In the genomic region with DNA sequence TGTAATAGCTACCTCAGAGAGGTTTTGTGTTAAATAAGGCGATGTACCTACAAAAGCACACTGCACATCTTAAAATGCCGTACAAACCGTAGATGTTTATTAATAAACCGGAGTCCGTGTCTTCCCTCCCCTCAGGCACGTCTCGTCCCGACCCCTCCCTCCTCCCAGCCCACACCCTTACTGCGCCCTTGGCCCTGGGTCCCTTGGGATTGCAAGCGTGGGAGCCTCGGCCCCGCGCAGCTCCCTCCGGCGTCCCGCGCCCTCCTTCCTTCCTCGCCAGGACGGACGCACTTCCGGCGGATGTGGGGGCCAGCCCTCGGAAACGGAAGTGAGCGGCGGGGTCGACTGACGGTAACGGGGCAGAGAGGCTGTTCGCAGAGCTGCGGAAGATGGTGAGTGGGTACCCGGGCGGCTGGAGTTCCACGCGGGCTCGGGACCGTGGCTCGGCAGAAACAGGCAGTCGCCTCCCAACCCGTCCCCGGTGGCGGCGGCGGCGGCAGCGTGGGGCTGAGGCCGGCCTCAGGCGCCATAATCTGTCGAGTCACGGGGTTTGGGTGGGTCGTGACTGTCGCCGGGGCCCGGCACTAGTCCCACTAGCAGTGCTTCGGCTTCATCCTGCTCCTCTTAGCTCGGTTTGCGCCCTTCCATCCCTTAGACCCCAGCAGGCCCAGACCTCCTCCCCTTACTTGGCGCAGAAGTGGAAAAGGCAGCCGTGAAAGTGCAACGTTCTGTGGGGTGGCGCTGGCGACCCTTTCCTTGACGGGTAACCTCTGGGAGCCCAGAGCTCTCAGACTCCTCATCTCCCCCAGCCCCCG, we compare ENCODE assay signal across 8 cellular contexts. TPM values are rescaled to one million over a fixed set of nuclear protein-coding genes. Genes with fewer than 3 reads are reported as not detected.
DNase-seq lines count a peak whose midpoint lies in the region; ATAC-seq and TF ChIP-seq lines count a peak whose summit lies in the region.

A gene with protein sequence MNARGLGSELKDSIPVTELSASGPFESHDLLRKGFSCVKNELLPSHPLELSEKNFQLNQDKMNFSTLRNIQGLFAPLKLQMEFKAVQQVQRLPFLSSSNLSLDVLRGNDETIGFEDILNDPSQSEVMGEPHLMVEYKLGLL (plus strand): TSS at position 335 of the 815 bp plus-strand sequence. CDS start 55 bp downstream, at position 390.

- DNase-seq in NCI-H1930 (lab: John Stamatoyannopoulos, UW): peak; percentile 92 to 93
- DNase-seq in T-helper 9 cell: peak; percentile 89
- DNase-seq in astrocyte of the cerebellum (ENCODE audit: low read depth): peak; percentile 85
- peak; percentile 87 for DNase-seq in hepatic stellate cell (ENCODE audit: low spot score)
- DNase-seq in renal cortical epithelial cell (ENCODE audit: low read depth): peak; percentile 67
- peak; percentile 96 to 99 for DNase-seq in aorta

- 0% methylated on average over 50 to 64 of the region's 64 CpGs for WGBS in aorta, 2 donors

- intact Hi-C loops in aorta (cut with DNase I): loop anchor here in 1 of 2 donors (2.0 kb wide), 1 partner anchor 134 kb away; no protein-coding TSS in a partner anchor

- in situ Hi-C loops in astrocyte of the cerebellum (cut with HindIII; ENCODE audit: low sequenced_read_pairs): no loop called here

- peaks cover 1 to 10% of the 10 kb centered on the region in 2 donors for H3K4me1 ChIP-seq in aorta (ENCODE audit: control insufficient read depth in 1 of 2, insufficient read depth in 2 of 2, low read length in 2 of 2)

- no peaks in the 10 kb centered on the region for H3K27me3 ChIP-seq in aorta (ENCODE audit: control insufficient read depth in 1 of 2, insufficient read depth in 2 of 2, low read length in 1 of 2)

- peak within 1 kb of the TSS; percentile 33 to 68 for H3K27ac ChIP-seq in aorta (ENCODE audit: low read depth in 1 of 2, low read length in 2 of 2)

- no peak for TF ChIP-seq CTCF in astrocyte of the cerebellum (IDR thresholded peaks at IDR 0.05; ENCODE audit: low read depth, low read length, missing control alignments)

- H3K4me3 ChIP-seq in astrocyte of the cerebellum (ENCODE audit: low read depth, low read length) (peak within 1 kb of the TSS; percentile 94), aorta (ENCODE audit: low read length in 2 of 2) (peak within 1 kb of the TSS; percentile 73 to 91)

- peak; percentile 64 for ATAC-seq in GM18499 (IDR thresholded peaks at IDR 0.05; ENCODE audit: insufficient read depth, unreplicated experiment)
- ATAC-seq in HG02870 (IDR thresholded peaks at IDR 0.05; ENCODE audit: unreplicated experiment): peak; percentile 84
- ATAC-seq in aorta (ENCODE audit: low FRiP score): peak; percentile 99

- H3K9me3 ChIP-seq in aorta (ENCODE audit: control insufficient read depth, low read length): no peaks in the 10 kb centered on the region

- H3K36me3 ChIP-seq in aorta (ENCODE audit: control insufficient read depth in 1 of 2, insufficient read depth in 2 of 2, low read length in 1 of 2): no peaks in the 10 kb centered on the region

RNA-seq across cellular contexts. Expression of the gene that starts here (rescaled TPM):
- total RNA-seq in renal cortical epithelial cell: 102 and 204 TPM in 2 replicates
- total RNA-seq in aorta: 10 to 100 TPM; 46.7 to 52.9 TPM
- polyA plus RNA-seq in aorta: 100 to 1,000 TPM in 1 of 2 donors, 10 to 100 TPM in 1; 75.8 to 110 TPM

Comparison
In these comparisons a context has a peak if more than half of its experiments do, and no peak if none do; other contexts are left out.
1. Peak in every context shown above with its lines: DNase-seq, ATAC-seq, H3K4me3 ChIP-seq and H3K27ac ChIP-seq.